Comparison of ENCODE assay signal across 16 cellular contexts in genomic region chr2:174664084-174664759, GRCh38.
DNase-seq lines count a peak whose midpoint lies in the region; ATAC-seq, FAIRE-seq and TF ChIP-seq lines count a peak whose summit lies in the region.
"Had no signal": no experiment of that assay in that cellular context is flagged by ENCODE, and none has a peak within 500 bp of the region (broad histone marks: within the 10 kb centered on the region; RNA-seq: fewer than 3 reads in every experiment).

No MANE protein-coding gene starts in this region.

- H3K9me2 ChIP-seq in GM23248 (ENCODE audit: insufficient read depth), result no peaks in the 10 kb centered on the region

- H3F3A ChIP-seq in GM23248 (ENCODE audit: insufficient read depth), result peaks cover 41% of the 10 kb centered on the region

- no peak for FAIRE-seq in kidney (lab: Jason Lieb, UNC)
- FAIRE-seq: endometrium, GM19239 had no signal

- 49 to 51% methylated on average over 7 of the region's 7 CpGs for WGBS in GM23248 (ENCODE audit: low coverage in 1 of 2, low lambda C conversion rate in 2 of 2, missing lambda C conversion rate in 2 of 2), 2 experiments

- H2AFZ ChIP-seq in GM23248, result no peak overlapping the region

- no peak overlapping the region; the same call in 1 of the 2 replicates for H3K4me3 ChIP-seq in GM23248
- no peak overlapping the region for H3K4me3 ChIP-seq in adipocyte (ENCODE audit: low read length)
- H3K4me3 ChIP-seq in kidney (ENCODE audit: low read length in 2 of 2), result no peak overlapping the region
- no peak overlapping the region for H3K4me3 ChIP-seq in subcutaneous abdominal adipose tissue (ENCODE audit: low read depth in 1 of 5, low read length in 5 of 5)
- H3K4me3 ChIP-seq: mucosa of descending colon had no signal

- peak overlapping the region; percentile 80 for H3K9ac ChIP-seq in GM23248
- peak overlapping the region; percentile 3 for H3K9ac ChIP-seq in adipocyte (ENCODE audit: low read length)
- no peak overlapping the region for H3K9ac ChIP-seq in kidney (ENCODE audit: low read length in 2 of 2)
- H3K9ac ChIP-seq in subcutaneous abdominal adipose tissue (ENCODE audit: low read length in 5 of 5), result no peak overlapping the region

- H3K36me3 ChIP-seq in GM23248 (ENCODE audit: low read depth), result no peaks in the 10 kb centered on the region
- H3K36me3 ChIP-seq in adipocyte (ENCODE audit: control insufficient read depth, insufficient read depth, low read length, severe bottlenecking), result no peaks in the 10 kb centered on the region
- no peaks in the 10 kb centered on the region for H3K36me3 ChIP-seq in kidney (ENCODE audit: control insufficient read depth in 1 of 2, insufficient read depth in 2 of 2, low read length in 2 of 2)
- H3K36me3 ChIP-seq in subcutaneous abdominal adipose tissue (ENCODE audit: control insufficient read depth in 5 of 5, insufficient read depth in 5 of 5, low read length in 5 of 5), result peaks cover 0 to 9% (median 0%) of the 10 kb centered on the region in 5 donors

- H3K27ac ChIP-seq in GM23248 (peak overlapping the region; percentile 97), kidney (ENCODE audit: low read depth in 2 of 2, low read length in 2 of 2) (peak overlapping the region in 1 of 2 donors; percentile 16), subcutaneous abdominal adipose tissue (ENCODE audit: low read depth, low read length) (peak overlapping the region; percentile 19)

- peaks cover 51% of the 10 kb centered on the region for H3K4me1 ChIP-seq in GM23248 (ENCODE audit: insufficient read depth)
- peaks cover 42% of the 10 kb centered on the region for H3K4me1 ChIP-seq in adipocyte (ENCODE audit: control insufficient read depth, insufficient read depth, low read length)
- peaks cover 4 to 24% of the 10 kb centered on the region in 2 donors for H3K4me1 ChIP-seq in kidney (ENCODE audit: control insufficient read depth in 1 of 2, insufficient read depth in 1 of 2, low read depth in 1 of 2, low read length in 2 of 2)
- peaks cover 0 to 51% (median 36%) of the 10 kb centered on the region in 5 donors for H3K4me1 ChIP-seq in subcutaneous abdominal adipose tissue (ENCODE audit: control insufficient read depth in 5 of 5, insufficient read depth in 5 of 5, low read length in 5 of 5)

- no peaks in the 10 kb centered on the region for H3K9me3 ChIP-seq in GM23248 (ENCODE audit: low read depth)
- no peaks in the 10 kb centered on the region for H3K9me3 ChIP-seq in adipocyte (ENCODE audit: control insufficient read depth, low read length)
- H3K9me3 ChIP-seq in kidney (ENCODE audit: control insufficient read depth in 1 of 2, low read length in 2 of 2), result no peaks in the 10 kb centered on the region
- no peaks in the 10 kb centered on the region for H3K9me3 ChIP-seq in subcutaneous abdominal adipose tissue (ENCODE audit: control insufficient read depth in 5 of 5, low read length in 5 of 5)
- H3K9me3 ChIP-seq: mucosa of descending colon had no signal

- peak overlapping the region; percentile 70 for H3K4me2 ChIP-seq in GM23248 (ENCODE audit: unreplicated experiment)

- in situ Hi-C loops in GM23248 (cut with MboI), result no loop called here

- peaks cover 82% of the 10 kb centered on the region for H3K79me2 ChIP-seq in GM23248 (ENCODE audit: insufficient read depth)

- no peaks in the 10 kb centered on the region for H4K20me1 ChIP-seq in GM23248 (ENCODE audit: insufficient read depth)

- no peaks in the 10 kb centered on the region for H3K27me3 ChIP-seq in GM23248 (replicated peaks; ENCODE audit: insufficient read depth)
- H3K27me3 ChIP-seq in adipocyte (replicated peaks; ENCODE audit: control insufficient read depth, insufficient read depth, low read length), result no peaks in the 10 kb centered on the region
- no peaks in the 10 kb centered on the region for H3K27me3 ChIP-seq in subcutaneous abdominal adipose tissue (ENCODE audit: control insufficient read depth in 5 of 5, insufficient read depth in 4 of 5, low read length in 5 of 5)

- TF ChIP-seq CTCF in kidney (IDR thresholded peaks at IDR 0.05; ENCODE audit: borderline replicate concordance, extremely low read depth, insufficient read depth), result no peak

- peak; percentile 63 for DNase-seq in GM23248
- DNase-seq in adipocyte (ENCODE audit: low read depth), result no peak
- DNase-seq in kidney, result peak; percentile 41
- no peak for DNase-seq in COLO829 (ENCODE audit: low spot score)
- DNase-seq in COLO668 (lab: John Stamatoyannopoulos, UW; ENCODE audit: unreplicated experiment), result no peak
- DNase-seq: activated CD8-positive, alpha-beta memory T cell treated with anti-CD3 and anti-CD28 coated beads for 24 hours; activated naive CD8-positive, alpha-beta T cell treated with anti-CD3 and anti-CD28 coated beads, Interleukin-2, amount 10 ng/mL, durations not matched to agents 7 days and 5 days; COR-L47; HCEC 1CT; Karpas-422; mucosa of descending colon had no signal

- ATAC-seq in HG02610 (IDR thresholded peaks at IDR 0.05; ENCODE audit: unreplicated experiment) (no peak), HG02623 (IDR thresholded peaks at IDR 0.05; ENCODE audit: unreplicated experiment) (no peak)
- ATAC-seq: mucosa of descending colon had no signal

- intact Hi-C loops in kidney (cut with DNase I), result no loop called here

Comparison
In these comparisons a context has a peak if more than half of its experiments do, and no peak if none do; other contexts are left out.
1. DNase-seq: peak in GM23248 (single experiment) and kidney (single experiment); none in adipocyte (single experiment), COLO829 (single experiment) and COLO668 (single experiment).
2. H3K9ac ChIP-seq: peak in GM23248 (single experiment) and adipocyte (single experiment); none in kidney (0 of 2) and subcutaneous abdominal adipose tissue (0 of 5).